ENCODE assay signal across 8 cellular contexts in genomic region chr19:52048604-52049493, GRCh38. TPM values are rescaled to one million over a fixed set of nuclear protein-coding genes. Genes with fewer than 3 reads are reported as not detected.
DNase-seq lines count a peak whose midpoint lies in the region; ATAC-seq and TF ChIP-seq lines count a peak whose summit lies in the region.

ZNF432 (minus strand) TSS chr19:52048838; CDS start chr19:52046868, 1,970 bp downstream.

- no peaks in the 10 kb centered on the region for H4K20me1 ChIP-seq in PC-9 (ENCODE audit: insufficient read depth)

- H3K27me3 ChIP-seq in PC-9 (ENCODE audit: insufficient read depth, low read depth) (no peaks in the 10 kb centered on the region), esophagus squamous epithelium (no peaks in the 10 kb centered on the region)

- H3K9me3 ChIP-seq in PC-9 (ENCODE audit: insufficient read depth, low read depth) (peaks cover 43% of the 10 kb centered on the region), esophagus squamous epithelium (peaks cover 0 to 61% (median 20%) of the 10 kb centered on the region in 3 donors)

- WGBS in esophagus squamous epithelium, 2 donors, result 0% methylated on average over 28 to 50 of the region's 56 CpGs

- peak within 1 kb of the TSS; percentile 77 for H3K4me3 ChIP-seq in PC-9
- peak within 1 kb of the TSS; percentile 53 to 87 (median 76) for H3K4me3 ChIP-seq in esophagus squamous epithelium

- DNase-seq in D341Med (ENCODE audit: low spot score), result peak; percentile 93
- DNase-seq in HuH-7 (ENCODE audit: low spot score), result peak; percentile 68
- DNase-seq in PC-9, result peak; percentile 83 to 91
- DNase-seq in activated T-helper 1 cell treated with Interleukin-2 at 50 U/mL for 16 hours (ENCODE audit: low read depth), result peak; percentile 67
- DNase-seq in esophagus squamous epithelium (lab: John Stamatoyannopoulos, UW), result peak; percentile 49
- peak; percentile 95 for DNase-seq in myocyte (ENCODE audit: low read depth)
- DNase-seq in stimulated activated CD8-positive, alpha-beta memory T cell treated with anti-CD3 and anti-CD28 coated beads, Interleukin-7, amount 100 ng/mL, for 4 hours (ENCODE audit: low read depth in 2 of 2), result peak; percentile 70 to 81

- peak within 1 kb of the TSS; percentile 78 for H3K4me2 ChIP-seq in PC-9

- H3K27ac ChIP-seq in PC-9 (peak within 1 kb of the TSS; percentile 54), esophagus squamous epithelium (peak within 1 kb of the TSS; percentile 89 to 96 (median 94))

- peak in 2 of 4 donors; percentile 43 to 52 for TF ChIP-seq POLR2A in esophagus squamous epithelium (IDR thresholded peaks at IDR 0.05)

- H3K36me3 ChIP-seq in PC-9 (ENCODE audit: low read depth), result peaks cover 43% of the 10 kb centered on the region
- peaks cover 4 to 32% (median 5%) of the 10 kb centered on the region in 3 donors for H3K36me3 ChIP-seq in esophagus squamous epithelium

- TF ChIP-seq CTCF in PC-9 (conservative IDR thresholded peaks at IDR 0.05) (no peak), esophagus squamous epithelium (IDR thresholded peaks at IDR 0.05) (no peak)

- H3K9me2 ChIP-seq in PC-9 (ENCODE audit: insufficient read depth), result no peaks in the 10 kb centered on the region

- POLR2A ChIA-PET in PC-9 (lab: Charles Lee; ENCODE audit: unreplicated experiment), result interaction anchor here (0.6 kb wide), 2 partner anchors 138 to 699 kb away, joined by 7 to 15 read pairs; no protein-coding TSS in a partner anchor

- intact Hi-C loops in PC-9 (cut with micrococcal nuclease; ENCODE audit: unreplicated experiment), result loop anchor here (1.0 to 2.0 kb wide), 2 partner anchors 21 to 90 kb away; partner anchors contain the start of genes ZNF614 and ZNF616
- intact Hi-C loops in esophagus squamous epithelium (cut with DNase I), result no loop called here

- H3K79me2 ChIP-seq in PC-9 (ENCODE audit: low read depth), result 0 out of 2 replicates have a peak, but pooled peaks cover 8% of the 10 kb centered on the region

- peaks cover 5% of the 10 kb centered on the region for H3K4me1 ChIP-seq in PC-9 (replicated peaks; ENCODE audit: insufficient read depth)
- H3K4me1 ChIP-seq in esophagus squamous epithelium, result peaks cover 0 to 16% (median 2%) of the 10 kb centered on the region in 3 donors

- H3F3A ChIP-seq in PC-9 (ENCODE audit: insufficient read depth, low read depth), result no peaks in the 10 kb centered on the region

- peak; percentile 84 for ATAC-seq in GM21515 (IDR thresholded peaks at IDR 0.05; ENCODE audit: unreplicated experiment)

- CTCF ChIA-PET in PC-9 (lab: Charles Lee), result interaction anchor here (0.7 kb wide), 1 partner anchor 16 kb away, joined by 17 read pairs; no protein-coding TSS in a partner anchor

- peak within 1 kb of the TSS; percentile 95 for H2AFZ ChIP-seq in PC-9

- BruUV-seq in PC-9 (replicated peaks; lab: Mats Ljungman, UMichigan), result TSS peak; percentile 93

RNA-seq across cellular contexts. Expression of gene ZNF432, which starts in this region (rescaled TPM):
- total RNA-seq in PC-9 (2021), result 8.1 and 9.9 TPM in 2 replicates
- 10 to 100 TPM in 1 of 4 donors, 1 to 10 TPM in 3; 4.3 to 13.7 (median 7.6) TPM for total RNA-seq in esophagus squamous epithelium
- 9.4 and 9.9 TPM in 2 replicates for total RNA-seq in myocyte
- 8.3 TPM for polyA plus RNA-seq in myocyte (2012)

Comparison
In these comparisons a context has a peak if more than half of its experiments do, and no peak if none do; other contexts are left out.
1. Peak in every context shown above with its lines: DNase-seq, ATAC-seq, H3K4me3 ChIP-seq and H3K27ac ChIP-seq.